8 cellular contexts compared by ENCODE assay signal in the genomic region with DNA sequence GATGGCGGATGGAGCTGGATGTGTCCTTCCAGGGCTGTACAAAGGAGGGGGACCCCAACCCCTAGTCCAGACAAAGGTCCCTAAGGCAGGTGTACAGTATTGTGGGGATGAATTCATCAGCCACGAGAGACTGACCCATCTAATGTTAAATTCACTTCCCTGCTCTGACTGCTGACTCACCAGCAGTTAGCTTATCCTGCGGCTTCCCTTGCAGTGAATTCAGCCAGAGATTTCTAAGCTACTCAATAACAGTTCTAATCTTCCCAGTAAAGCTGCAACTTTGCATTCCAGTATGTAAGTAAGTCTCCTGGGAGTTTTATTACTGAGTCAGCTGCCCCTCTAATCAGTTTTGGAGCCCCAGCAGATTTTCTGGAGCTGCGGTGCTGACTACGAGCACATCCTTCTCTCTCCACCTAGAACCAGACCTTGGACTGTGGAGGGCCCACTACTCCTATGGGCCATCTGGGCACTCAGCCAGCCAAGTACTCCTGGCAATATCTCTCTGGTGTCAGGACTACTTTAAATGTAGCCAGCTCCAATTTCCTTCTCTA. TPM values are rescaled to one million over a fixed set of nuclear protein-coding genes. Genes with fewer than 3 reads are reported as not detected.
A peak's percentile ranks its signal among the peaks of the same experiment; 100 is the strongest.
DNase-seq lines count a peak whose midpoint lies in the region; ATAC-seq and TF ChIP-seq lines count a peak whose summit lies in the region.

No MANE protein-coding gene starts in this region.

- no peak overlapping the region for H3K4me3 ChIP-seq in fibroblast of pulmonary artery (replicated peaks; ENCODE audit: low read depth, low read length)
- H3K4me3 ChIP-seq in psoas muscle = peak overlapping the region; percentile 36

- CTCF ChIA-PET in activated CD8-positive, alpha-beta T cell treated with anti-CD3 and anti-CD28 coated beads for 36 hours (lab: Charles Lee) = interaction anchor here (1.1 to 2.1 kb wide), 4 partner anchors 8 to 20 kb away, joined by 3 to 9 read pairs (median 4); no protein-coding TSS in a partner anchor
- CTCF ChIA-PET in activated CD8-positive, alpha-beta T cell treated with anti-CD3 and anti-CD28 coated beads, Interleukin-2, amount 10 ng/mL, durations not matched to agents 7 days and 5 days (lab: Charles Lee) = interaction anchor here (0.6 to 2.7 kb wide), 8 partner anchors 9 to 75 kb away, joined by 3 to 16 read pairs (median 4); no protein-coding TSS in a partner anchor

- H3K27me3 Mint-ChIP-seq in activated CD8-positive, alpha-beta T cell treated with anti-CD3 and anti-CD28 coated beads for 36 hours = no peaks in the 10 kb centered on the region
- H3K27me3 Mint-ChIP-seq in activated CD8-positive, alpha-beta T cell treated with anti-CD3 and anti-CD28 coated beads, Interleukin-2, amount 10 ng/mL, durations not matched to agents 7 days and 5 days (ENCODE audit: low read depth) = no peaks in the 10 kb centered on the region
- H3K27me3 Mint-ChIP-seq in activated CD4-positive, alpha-beta T cell treated with anti-CD3 and anti-CD28 coated beads, Interleukin-2, amount 10 ng/mL, durations not matched to agents 24 days and 14 days = no peaks in the 10 kb centered on the region

- peak overlapping the region; percentile 2 for H3K27ac Mint-ChIP-seq in activated CD8-positive, alpha-beta T cell treated with anti-CD3 and anti-CD28 coated beads for 36 hours
- no peak overlapping the region for H3K27ac Mint-ChIP-seq in activated CD8-positive, alpha-beta T cell treated with anti-CD3 and anti-CD28 coated beads, Interleukin-2, amount 10 ng/mL, durations not matched to agents 7 days and 5 days
- H3K27ac Mint-ChIP-seq in activated CD4-positive, alpha-beta T cell treated with anti-CD3 and anti-CD28 coated beads, Interleukin-2, amount 10 ng/mL, durations not matched to agents 24 days and 14 days = no peak overlapping the region

- H3K4me1 Mint-ChIP-seq in activated CD8-positive, alpha-beta T cell treated with anti-CD3 and anti-CD28 coated beads for 36 hours (ENCODE audit: low read depth) = peaks cover 77% of the 10 kb centered on the region
- H3K4me1 Mint-ChIP-seq in activated CD8-positive, alpha-beta T cell treated with anti-CD3 and anti-CD28 coated beads, Interleukin-2, amount 10 ng/mL, durations not matched to agents 7 days and 5 days (ENCODE audit: low read depth) = peaks cover 69% of the 10 kb centered on the region
- H3K4me1 Mint-ChIP-seq in activated CD4-positive, alpha-beta T cell treated with anti-CD3 and anti-CD28 coated beads, Interleukin-2, amount 10 ng/mL, durations not matched to agents 24 days and 14 days = peaks cover 61% of the 10 kb centered on the region

- H3K9me3 ChIP-seq in psoas muscle = no peaks in the 10 kb centered on the region

- no peak overlapping the region for H3K4me3 Mint-ChIP-seq in activated CD8-positive, alpha-beta T cell treated with anti-CD3 and anti-CD28 coated beads for 36 hours
- no peak overlapping the region for H3K4me3 Mint-ChIP-seq in activated CD8-positive, alpha-beta T cell treated with anti-CD3 and anti-CD28 coated beads, Interleukin-2, amount 10 ng/mL, durations not matched to agents 7 days and 5 days
- no peak overlapping the region for H3K4me3 Mint-ChIP-seq in activated CD4-positive, alpha-beta T cell treated with anti-CD3 and anti-CD28 coated beads, Interleukin-2, amount 10 ng/mL, durations not matched to agents 24 days and 14 days

- 14 to 26% (median 19%) methylated on average over 5 of the region's 5 CpGs for WGBS in psoas muscle, 3 donors

- H3K9me3 Mint-ChIP-seq in activated CD8-positive, alpha-beta T cell treated with anti-CD3 and anti-CD28 coated beads for 36 hours = no peaks in the 10 kb centered on the region
- H3K9me3 Mint-ChIP-seq in activated CD8-positive, alpha-beta T cell treated with anti-CD3 and anti-CD28 coated beads, Interleukin-2, amount 10 ng/mL, durations not matched to agents 7 days and 5 days (ENCODE audit: insufficient read depth) = no peaks in the 10 kb centered on the region
- H3K9me3 Mint-ChIP-seq in activated CD4-positive, alpha-beta T cell treated with anti-CD3 and anti-CD28 coated beads, Interleukin-2, amount 10 ng/mL, durations not matched to agents 24 days and 14 days = no peaks in the 10 kb centered on the region

- no peaks in the 10 kb centered on the region for H3K36me3 ChIP-seq in psoas muscle (ENCODE audit: insufficient read depth in 1 of 2, low read depth in 1 of 2)

- no peak for ATAC-seq in activated CD8-positive, alpha-beta T cell treated with anti-CD3 and anti-CD28 coated beads for 36 hours
- no peak for ATAC-seq in activated CD8-positive, alpha-beta T cell treated with anti-CD3 and anti-CD28 coated beads, Interleukin-2, amount 10 ng/mL, durations not matched to agents 7 days and 5 days
- ATAC-seq in psoas muscle (peak; percentile 83 to 91 (median 84)), HG02623 (IDR thresholded peaks at IDR 0.05; ENCODE audit: unreplicated experiment) (no peak)

- intact Hi-C loops in activated CD8-positive, alpha-beta T cell treated with anti-CD3 and anti-CD28 coated beads for 36 hours (cut with micrococcal nuclease) = no loop called here
- intact Hi-C loops in psoas muscle (cut with DNase I) = no loop called here
- intact Hi-C loops in activated CD4-positive, alpha-beta T cell treated with anti-CD3 and anti-CD28 coated beads, Interleukin-2, amount 10 ng/mL, durations not matched to agents 24 days and 14 days (cut with micrococcal nuclease) = no loop called here

- DNase-seq in activated CD8-positive, alpha-beta T cell treated with anti-CD3 and anti-CD28 coated beads for 36 hours = no peak
- DNase-seq in activated CD8-positive, alpha-beta T cell treated with anti-CD3 and anti-CD28 coated beads, Interleukin-2, amount 10 ng/mL, durations not matched to agents 7 days and 5 days = no peak
- DNase-seq in RKO (ENCODE audit: low spot score) (peak; percentile 38), fibroblast of pulmonary artery (ENCODE audit: low read depth) (peak; percentile 97), psoas muscle (peak in 1 of 2 donors; percentile 69), T-helper 2 cell (no peak)
- DNase-seq in activated CD4-positive, alpha-beta T cell treated with anti-CD3 and anti-CD28 coated beads, Interleukin-2, amount 10 ng/mL, durations not matched to agents 24 days and 14 days = no peak

- peaks cover 71% of the 10 kb centered on the region for H3K4me1 ChIP-seq in psoas muscle

- H3K27me3 ChIP-seq in psoas muscle (ENCODE audit: insufficient read depth in 3 of 3, low read length in 2 of 3) = no peaks in the 10 kb centered on the region

- no peak for TF ChIP-seq CTCF in activated CD8-positive, alpha-beta T cell treated with anti-CD3 and anti-CD28 coated beads for 36 hours (IDR thresholded peaks at IDR 0.05)
- TF ChIP-seq CTCF in fibroblast of pulmonary artery (IDR thresholded peaks at IDR 0.05; ENCODE audit: low read length, missing control alignments) (no peak), psoas muscle (IDR thresholded peaks at IDR 0.05) (no peak)

- peaks cover 28% of the 10 kb centered on the region for H3K36me3 Mint-ChIP-seq in activated CD8-positive, alpha-beta T cell treated with anti-CD3 and anti-CD28 coated beads for 36 hours (ENCODE audit: low read depth)
- peaks cover 15% of the 10 kb centered on the region for H3K36me3 Mint-ChIP-seq in activated CD8-positive, alpha-beta T cell treated with anti-CD3 and anti-CD28 coated beads, Interleukin-2, amount 10 ng/mL, durations not matched to agents 7 days and 5 days (ENCODE audit: low read depth)
- H3K36me3 Mint-ChIP-seq in activated CD4-positive, alpha-beta T cell treated with anti-CD3 and anti-CD28 coated beads, Interleukin-2, amount 10 ng/mL, durations not matched to agents 24 days and 14 days (ENCODE audit: low read depth) = peaks cover 28% of the 10 kb centered on the region

- H3K27ac ChIP-seq in psoas muscle = peak overlapping the region; percentile 89

- POLR2A ChIA-PET in activated CD8-positive, alpha-beta T cell treated with anti-CD3 and anti-CD28 coated beads for 36 hours (lab: Charles Lee) = interaction anchor here (0.7 to 1.1 kb wide), 6 partner anchors 8 to 127 kb away, joined by 3 to 7 read pairs (median 4); no protein-coding TSS in a partner anchor
- POLR2A ChIA-PET in activated CD8-positive, alpha-beta T cell treated with anti-CD3 and anti-CD28 coated beads, Interleukin-2, amount 10 ng/mL, durations not matched to agents 7 days and 5 days (lab: Charles Lee) = interaction anchor here (0.6 to 1.0 kb wide), 3 partner anchors 8 to 75 kb away, joined by 3 to 4 read pairs (median 3); partner anchors contain the start of genes B4GALT1 and SMU1

RNA-seq across cellular contexts. Expression of gene B4GALT1, which starts 16.1 kb away (rescaled TPM):
- total RNA-seq in activated CD8-positive, alpha-beta T cell treated with anti-CD3 and anti-CD28 coated beads for 36 hours = 10 to 100 TPM; 41.2 to 41.4 TPM
- total RNA-seq in activated CD8-positive, alpha-beta T cell treated with anti-CD3 and anti-CD28 coated beads, Interleukin-2, amount 10 ng/mL, durations not matched to agents 7 days and 5 days = 10 to 100 TPM; 27.8 to 28.5 TPM
- total RNA-seq in psoas muscle = 10 to 100 TPM; 22.3 to 28.1 (median 24.4) TPM
- 10 to 100 TPM; 13.0 to 21.9 (median 17.8) TPM for polyA plus RNA-seq in psoas muscle
- total RNA-seq in activated CD4-positive, alpha-beta T cell treated with anti-CD3 and anti-CD28 coated beads, Interleukin-2, amount 10 ng/mL, durations not matched to agents 24 days and 14 days = 53.8 and 55.7 TPM in 2 replicates

Comparison
In these comparisons a context has a peak if more than half of its experiments do, and no peak if none do; other contexts are left out.
1. ATAC-seq: peak in psoas muscle (4 of 4); none in activated CD8-positive, alpha-beta T cell treated with anti-CD3 and anti-CD28 coated beads for 36 hours (single experiment), activated CD8-positive, alpha-beta T cell treated with anti-CD3 and anti-CD28 coated beads, Interleukin-2, amount 10 ng/mL, durations not matched to agents 7 days and 5 days (single experiment) and HG02623 (single experiment).
2. DNase-seq: peak in RKO (single experiment) and fibroblast of pulmonary artery (single experiment); none in activated CD8-positive, alpha-beta T cell treated with anti-CD3 and anti-CD28 coated beads for 36 hours (single experiment), activated CD8-positive, alpha-beta T cell treated with anti-CD3 and anti-CD28 coated beads, Interleukin-2, amount 10 ng/mL, durations not matched to agents 7 days and 5 days (single experiment), T-helper 2 cell (0 of 5) and activated CD4-positive, alpha-beta T cell treated with anti-CD3 and anti-CD28 coated beads, Interleukin-2, amount 10 ng/mL, durations not matched to agents 24 days and 14 days (single experiment).